Comparison of ENCODE assay signal across 20 cellular contexts in the genomic region with DNA sequence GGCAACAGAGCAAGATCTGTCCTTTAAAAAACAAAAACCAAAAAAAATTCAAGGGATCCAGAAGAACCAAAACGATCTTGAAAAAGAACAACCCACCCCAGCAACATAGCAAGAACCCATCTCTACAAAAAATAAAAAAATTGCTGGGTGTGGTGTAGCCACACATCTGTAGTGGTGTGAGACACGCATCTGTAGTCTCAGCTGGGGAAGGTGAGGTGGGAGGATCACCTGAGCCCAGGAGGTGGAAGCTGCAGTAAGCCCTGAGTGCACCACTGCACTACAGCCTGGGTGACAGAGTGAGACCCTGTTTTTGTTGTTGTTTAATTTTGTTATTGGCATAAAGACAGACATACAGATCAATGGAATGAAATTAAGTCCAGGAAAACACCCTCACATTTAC.
"Had no signal": no experiment of that assay in that cellular context is flagged by ENCODE, and none has a peak within 500 bp of the region (broad histone marks: within the 10 kb centered on the region; RNA-seq: fewer than 3 reads in every experiment).

No MANE protein-coding gene starts in this region.

- DNase-seq: activated CD4-positive, alpha-beta T cell treated with anti-CD3 and anti-CD28 coated beads, Interleukin-2, amount 50 U/mL, for 1 hour; activated naive CD8-positive, alpha-beta T cell treated with anti-CD3 and anti-CD28 coated beads, Interleukin-2, amount 10 ng/mL, durations not matched to agents 7 days and 5 days; brain microvascular endothelial cell; cortex of kidney; effector CD4-positive, alpha-beta T cell; esophagus squamous epithelium; kidney; left lung; mammary epithelial cell; mucosa of descending colon; nephron progenitor cell; small intestine; stimulated activated CD4-positive, alpha-beta T cell treated with anti-CD3 and anti-CD28 coated beads, Interleukin-4, amount 100 ng/mL, for 24 hours; stomach; testis had no signal

- H3K27ac Mint-ChIP-seq: activated naive CD8-positive, alpha-beta T cell treated with anti-CD3 and anti-CD28 coated beads, Interleukin-2, amount 10 ng/mL, durations not matched to agents 7 days and 5 days; nephron progenitor cell; progenitor cell of endocrine pancreas; T-helper 2 cell treated with Interferon-gamma antibody and Interleukin-4, amounts not matched to agents 5 μg/mL and 100 μg/mL, for 36 hours had no signal

- ATAC-seq: activated CD4-positive, CD25-positive, alpha-beta regulatory T cell treated with anti-CD3 and anti-CD28 coated beads, Interleukin-2, amount 50 U/mL, for 24 hours; left lung; mucosa of descending colon had no signal

- H3K4me3 Mint-ChIP-seq: activated naive CD8-positive, alpha-beta T cell treated with anti-CD3 and anti-CD28 coated beads, Interleukin-2, amount 10 ng/mL, durations not matched to agents 7 days and 5 days; nephron progenitor cell; T-helper 2 cell treated with Interferon-gamma antibody and Interleukin-4, amounts not matched to agents 5 μg/mL and 100 μg/mL, for 36 hours had no signal

- H3K27me3 ChIP-seq: brain microvascular endothelial cell, esophagus squamous epithelium, hepatocyte, left lung, right atrium auricular region, stomach, testis had no signal

- H3K27ac ChIP-seq: brain microvascular endothelial cell, esophagus squamous epithelium, hepatocyte, left lung, right atrium auricular region, stomach, testis had no signal

- H3K27me3 Mint-ChIP-seq: activated naive CD8-positive, alpha-beta T cell treated with anti-CD3 and anti-CD28 coated beads, Interleukin-2, amount 10 ng/mL, durations not matched to agents 7 days and 5 days; progenitor cell of endocrine pancreas had no signal

- H3K9me3 ChIP-seq: esophagus squamous epithelium, left lung, mucosa of descending colon, right atrium auricular region, testis had no signal

- H3K4me1 Mint-ChIP-seq: nephron progenitor cell had no signal
